12 cellular contexts compared by ENCODE assay signal in the genomic region with DNA sequence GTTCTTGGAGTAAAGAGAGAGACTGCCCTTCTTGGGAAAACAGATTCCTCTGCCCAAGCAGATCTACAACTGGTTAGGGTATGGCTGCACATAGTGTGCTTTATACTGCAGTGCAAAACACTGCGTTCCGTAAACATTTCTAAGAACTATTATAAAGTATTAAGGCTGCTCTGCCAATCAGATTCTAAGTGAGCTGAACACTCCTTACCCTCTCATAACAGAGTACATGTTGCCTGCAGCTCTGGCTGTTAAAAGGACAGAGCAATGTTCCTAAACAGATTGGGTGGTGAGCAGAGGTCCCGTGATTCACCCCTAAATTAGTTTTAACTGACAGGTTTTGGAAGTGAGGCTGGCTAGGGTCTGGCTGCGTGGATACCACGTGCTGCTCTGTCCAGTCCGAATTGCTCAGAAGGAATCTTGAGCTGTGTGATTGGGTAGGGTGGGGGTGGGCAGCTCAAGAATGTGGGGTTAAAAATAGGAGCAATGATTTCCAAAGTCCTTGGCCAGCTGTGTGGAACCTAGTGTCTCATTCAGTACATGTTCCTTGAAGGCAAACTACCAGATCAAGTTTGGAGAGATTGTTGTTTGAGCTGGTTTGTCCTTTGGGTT.
A peak's percentile ranks its signal among the peaks of the same experiment; 100 is the strongest.
DNase-seq lines count a peak whose midpoint lies in the region; ATAC-seq and TF ChIP-seq lines count a peak whose summit lies in the region.
"Had no signal": no experiment of that assay in that cellular context is flagged by ENCODE, and none has a peak within 500 bp of the region (broad histone marks: within the 10 kb centered on the region; RNA-seq: fewer than 3 reads in every experiment).

No MANE protein-coding gene starts in this region.

- TF ChIP-seq CTCF in ascending aorta (IDR thresholded peaks at IDR 0.05) (no peak), cardiac muscle cell (IDR thresholded peaks at IDR 0.05; ENCODE audit: low read depth, low read length) (no peak), omental fat pad (IDR thresholded peaks at IDR 0.05) (no peak)

- H3K27ac Mint-ChIP-seq in stimulated activated effector memory CD8-positive, alpha-beta T cell treated with anti-CD3 and anti-CD28 coated beads, Interleukin-12 subunit alpha, Interleukin-12 subunit beta, amount 100 ng/mL, for 72 hours: no peak overlapping the region

- peak; percentile 91 for ATAC-seq in omental fat pad (ENCODE audit: low FRiP score)
- ATAC-seq in stimulated activated effector memory CD8-positive, alpha-beta T cell treated with anti-CD3 and anti-CD28 coated beads, Interleukin-12 subunit alpha, Interleukin-12 subunit beta, amount 100 ng/mL, for 72 hours: no peak
- no peak for ATAC-seq in HG02981 (IDR thresholded peaks at IDR 0.05; ENCODE audit: unreplicated experiment)

- H3K36me3 ChIP-seq in ascending aorta (no peaks in the 10 kb centered on the region), cardiac muscle cell (no peaks in the 10 kb centered on the region)

- H3K4me1 ChIP-seq in ascending aorta (peaks cover 0 to 24% of the 10 kb centered on the region in 2 donors), cardiac muscle cell (ENCODE audit: low read depth) (peaks cover 5% of the 10 kb centered on the region)

- DNase-seq in ascending aorta (ENCODE audit: low spot score in 2 of 2): peak; percentile 74 to 96
- DNase-seq in cardiac muscle cell (ENCODE audit: low read depth in 1 of 2, low spot score in 1 of 2): peak; percentile 52 to 68
- no peak for DNase-seq in omental fat pad (ENCODE audit: low spot score)
- DNase-seq in ureter (ENCODE audit: low spot score): peak; percentile 75
- no peak for DNase-seq in stimulated activated effector memory CD8-positive, alpha-beta T cell treated with anti-CD3 and anti-CD28 coated beads, Interleukin-12 subunit alpha, Interleukin-12 subunit beta, amount 100 ng/mL, for 72 hours (ENCODE audit: low spot score in 2 of 2)
- DNase-seq in DMS 273 (lab: John Stamatoyannopoulos, UW; ENCODE audit: unreplicated experiment): no peak
- DNase-seq in NCI-H748 (lab: John Stamatoyannopoulos, UW; ENCODE audit: unreplicated experiment): no peak
- DNase-seq: activated CD8-positive, alpha-beta memory T cell treated with anti-CD3 and anti-CD28 coated beads, Interleukin-2, amount 50 U/mL, for 4 hours; DND-41; retina; stimulated activated CD8-positive, alpha-beta memory T cell treated with anti-CD3 and anti-CD28 coated beads, Interleukin-4, amount 100 ng/mL, for 48 hours had no signal

- H3K4me3 Mint-ChIP-seq in stimulated activated effector memory CD8-positive, alpha-beta T cell treated with anti-CD3 and anti-CD28 coated beads, Interleukin-12 subunit alpha, Interleukin-12 subunit beta, amount 100 ng/mL, for 72 hours: no peak overlapping the region

- H3K9me3 Mint-ChIP-seq in stimulated activated effector memory CD8-positive, alpha-beta T cell treated with anti-CD3 and anti-CD28 coated beads, Interleukin-12 subunit alpha, Interleukin-12 subunit beta, amount 100 ng/mL, for 72 hours: no peaks in the 10 kb centered on the region

- no peak overlapping the region for H3K4me3 ChIP-seq in ascending aorta
- no peak overlapping the region for H3K4me3 ChIP-seq in cardiac muscle cell

- H3K27ac ChIP-seq in ascending aorta (peak overlapping the region; percentile 73 to 76), cardiac muscle cell (peak overlapping the region; percentile 25)

- intact Hi-C loops in ascending aorta (cut with DNase I): loop anchor here (1.0 to 5.0 kb wide), 5 partner anchors 46 to 573 kb away; partner anchors contain the start of gene PIK3R1

- H3K36me3 Mint-ChIP-seq in stimulated activated effector memory CD8-positive, alpha-beta T cell treated with anti-CD3 and anti-CD28 coated beads, Interleukin-12 subunit alpha, Interleukin-12 subunit beta, amount 100 ng/mL, for 72 hours: no peaks in the 10 kb centered on the region

- H3K27me3 ChIP-seq in ascending aorta: no peaks in the 10 kb centered on the region
- no peaks in the 10 kb centered on the region for H3K27me3 ChIP-seq in cardiac muscle cell

- no peaks in the 10 kb centered on the region for H3K4me1 Mint-ChIP-seq in stimulated activated effector memory CD8-positive, alpha-beta T cell treated with anti-CD3 and anti-CD28 coated beads, Interleukin-12 subunit alpha, Interleukin-12 subunit beta, amount 100 ng/mL, for 72 hours

- H3K9me3 ChIP-seq in ascending aorta (no peaks in the 10 kb centered on the region), cardiac muscle cell (ENCODE audit: low read depth) (no peaks in the 10 kb centered on the region)

Comparison
In these comparisons a context has a peak if more than half of its experiments do, and no peak if none do; other contexts are left out.
1. DNase-seq: peak in ascending aorta (2 of 2), cardiac muscle cell (2 of 2) and ureter (single experiment); none in omental fat pad (single experiment), stimulated activated effector memory CD8-positive, alpha-beta T cell treated with anti-CD3 and anti-CD28 coated beads, Interleukin-12 subunit alpha, Interleukin-12 subunit beta, amount 100 ng/mL, for 72 hours (0 of 2), DMS 273 (single experiment) and NCI-H748 (single experiment).